In genomic region chr12:93115198-93115601, GRCh38 we compare ENCODE assay signal across 1 cellular context.
TF ChIP-seq lines count a peak whose summit lies in the region.

No MANE protein-coding gene starts in this region.

TF ChIP-seq in K562, 482 proteins besides CTCF, POLR2A, EP300 and RAD21 (continued from another document):
- TF ChIP-seq SMARCE1 (IDR thresholded peaks at IDR 0.05) (peak; percentile 70), ZNF444 (CRISPR knock-in tag; IDR thresholded peaks at IDR 0.05) (no peak), SMARCB1 (IDR thresholded peaks at IDR 0.05; ENCODE audit: insufficient read length, low read depth) (no peak), CHAMP1 (IDR thresholded peaks at IDR 0.05) (peak; percentile 70; the same call in 1 of the 2 replicates), MTA3 (IDR thresholded peaks at IDR 0.05; ENCODE audit: borderline replicate concordance) (peak; percentile 48; the same call in 1 of the 2 replicates), HLTF (IDR thresholded peaks at IDR 0.05) (peak; percentile 66; the same call in 1 of the 2 replicates), XRCC3 (IDR thresholded peaks at IDR 0.05) (no peak), NBN (IDR thresholded peaks at IDR 0.05; ENCODE audit: low read depth) (peak; percentile 48; the same call in 1 of the 2 replicates), PRPF4 (IDR thresholded peaks at IDR 0.05; ENCODE audit: insufficient read depth, low read depth, low read length, poor library complexity, severe bottlenecking) (no peak), NFIC (IDR thresholded peaks at IDR 0.05) (peak; percentile 85), NCOR1 (IDR thresholded peaks at IDR 0.05) (peak; percentile 95), NFYB (IDR thresholded peaks at IDR 0.05; ENCODE audit: extremely low read depth, insufficient read length) (no peak), ELF1 (tag; IDR thresholded peaks at IDR 0.05) (no peak), ZNF282 (CRISPR knock-in tag; IDR thresholded peaks at IDR 0.05) (no peak), DPF2 (IDR thresholded peaks at IDR 0.05) (peak; percentile 90)
- TF ChIP-seq, protein P1, sequence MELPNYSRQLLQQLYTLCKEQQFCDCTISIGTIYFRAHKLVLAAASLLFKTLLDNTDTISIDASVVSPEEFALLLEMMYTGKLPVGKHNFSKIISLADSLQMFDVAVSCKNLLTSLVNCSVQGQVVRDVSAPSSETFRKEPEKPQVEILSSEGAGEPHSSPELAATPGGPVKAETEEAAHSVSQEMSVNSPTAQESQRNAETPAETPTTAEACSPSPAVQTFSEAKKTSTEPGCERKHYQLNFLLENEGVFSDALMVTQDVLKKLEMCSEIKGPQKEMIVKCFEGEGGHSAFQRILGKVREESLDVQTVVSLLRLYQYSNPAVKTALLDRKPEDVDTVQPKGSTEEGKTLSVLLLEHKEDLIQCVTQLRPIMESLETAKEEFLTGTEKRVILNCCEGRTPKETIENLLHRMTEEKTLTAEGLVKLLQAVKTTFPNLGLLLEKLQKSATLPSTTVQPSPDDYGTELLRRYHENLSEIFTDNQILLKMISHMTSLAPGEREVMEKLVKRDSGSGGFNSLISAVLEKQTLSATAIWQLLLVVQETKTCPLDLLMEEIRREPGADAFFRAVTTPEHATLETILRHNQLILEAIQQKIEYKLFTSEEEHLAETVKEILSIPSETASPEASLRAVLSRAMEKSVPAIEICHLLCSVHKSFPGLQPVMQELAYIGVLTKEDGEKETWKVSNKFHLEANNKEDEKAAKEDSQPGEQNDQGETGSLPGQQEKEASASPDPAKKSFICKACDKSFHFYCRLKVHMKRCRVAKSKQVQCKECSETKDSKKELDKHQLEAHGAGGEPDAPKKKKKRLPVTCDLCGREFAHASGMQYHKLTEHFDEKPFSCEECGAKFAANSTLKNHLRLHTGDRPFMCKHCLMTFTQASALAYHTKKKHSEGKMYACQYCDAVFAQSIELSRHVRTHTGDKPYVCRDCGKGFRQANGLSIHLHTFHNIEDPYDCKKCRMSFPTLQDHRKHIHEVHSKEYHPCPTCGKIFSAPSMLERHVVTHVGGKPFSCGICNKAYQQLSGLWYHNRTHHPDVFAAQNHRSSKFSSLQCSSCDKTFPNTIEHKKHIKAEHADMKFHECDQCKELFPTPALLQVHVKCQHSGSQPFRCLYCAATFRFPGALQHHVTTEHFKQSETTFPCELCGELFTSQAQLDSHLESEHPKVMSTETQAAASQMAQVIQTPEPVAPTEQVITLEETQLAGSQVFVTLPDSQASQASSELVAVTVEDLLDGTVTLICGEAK (IDR thresholded peaks at IDR 0.05): no peak
- TF ChIP-seq, protein P1 (CRISPR knock-in tag; IDR thresholded peaks at IDR 0.05): no peak
- TF ChIP-seq, protein P2, sequence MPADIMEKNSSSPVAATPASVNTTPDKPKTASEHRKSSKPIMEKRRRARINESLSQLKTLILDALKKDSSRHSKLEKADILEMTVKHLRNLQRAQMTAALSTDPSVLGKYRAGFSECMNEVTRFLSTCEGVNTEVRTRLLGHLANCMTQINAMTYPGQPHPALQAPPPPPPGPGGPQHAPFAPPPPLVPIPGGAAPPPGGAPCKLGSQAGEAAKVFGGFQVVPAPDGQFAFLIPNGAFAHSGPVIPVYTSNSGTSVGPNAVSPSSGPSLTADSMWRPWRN (IDR thresholded peaks at IDR 0.05; ENCODE audit: low read depth): 0 out of 2 replicates have a peak, but pooled peaks have one; percentile 56
- TF ChIP-seq, protein P3, sequence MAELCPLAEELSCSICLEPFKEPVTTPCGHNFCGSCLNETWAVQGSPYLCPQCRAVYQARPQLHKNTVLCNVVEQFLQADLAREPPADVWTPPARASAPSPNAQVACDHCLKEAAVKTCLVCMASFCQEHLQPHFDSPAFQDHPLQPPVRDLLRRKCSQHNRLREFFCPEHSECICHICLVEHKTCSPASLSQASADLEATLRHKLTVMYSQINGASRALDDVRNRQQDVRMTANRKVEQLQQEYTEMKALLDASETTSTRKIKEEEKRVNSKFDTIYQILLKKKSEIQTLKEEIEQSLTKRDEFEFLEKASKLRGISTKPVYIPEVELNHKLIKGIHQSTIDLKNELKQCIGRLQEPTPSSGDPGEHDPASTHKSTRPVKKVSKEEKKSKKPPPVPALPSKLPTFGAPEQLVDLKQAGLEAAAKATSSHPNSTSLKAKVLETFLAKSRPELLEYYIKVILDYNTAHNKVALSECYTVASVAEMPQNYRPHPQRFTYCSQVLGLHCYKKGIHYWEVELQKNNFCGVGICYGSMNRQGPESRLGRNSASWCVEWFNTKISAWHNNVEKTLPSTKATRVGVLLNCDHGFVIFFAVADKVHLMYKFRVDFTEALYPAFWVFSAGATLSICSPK (IDR thresholded peaks at IDR 0.05; ENCODE audit: borderline replicate concordance): no peak
- TF ChIP-seq, protein P4, sequence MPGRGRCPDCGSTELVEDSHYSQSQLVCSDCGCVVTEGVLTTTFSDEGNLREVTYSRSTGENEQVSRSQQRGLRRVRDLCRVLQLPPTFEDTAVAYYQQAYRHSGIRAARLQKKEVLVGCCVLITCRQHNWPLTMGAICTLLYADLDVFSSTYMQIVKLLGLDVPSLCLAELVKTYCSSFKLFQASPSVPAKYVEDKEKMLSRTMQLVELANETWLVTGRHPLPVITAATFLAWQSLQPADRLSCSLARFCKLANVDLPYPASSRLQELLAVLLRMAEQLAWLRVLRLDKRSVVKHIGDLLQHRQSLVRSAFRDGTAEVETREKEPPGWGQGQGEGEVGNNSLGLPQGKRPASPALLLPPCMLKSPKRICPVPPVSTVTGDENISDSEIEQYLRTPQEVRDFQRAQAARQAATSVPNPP (IDR thresholded peaks at IDR 0.05; ENCODE audit: borderline replicate concordance, insufficient read depth, insufficient read length): no peak
- TF ChIP-seq, protein P5, sequence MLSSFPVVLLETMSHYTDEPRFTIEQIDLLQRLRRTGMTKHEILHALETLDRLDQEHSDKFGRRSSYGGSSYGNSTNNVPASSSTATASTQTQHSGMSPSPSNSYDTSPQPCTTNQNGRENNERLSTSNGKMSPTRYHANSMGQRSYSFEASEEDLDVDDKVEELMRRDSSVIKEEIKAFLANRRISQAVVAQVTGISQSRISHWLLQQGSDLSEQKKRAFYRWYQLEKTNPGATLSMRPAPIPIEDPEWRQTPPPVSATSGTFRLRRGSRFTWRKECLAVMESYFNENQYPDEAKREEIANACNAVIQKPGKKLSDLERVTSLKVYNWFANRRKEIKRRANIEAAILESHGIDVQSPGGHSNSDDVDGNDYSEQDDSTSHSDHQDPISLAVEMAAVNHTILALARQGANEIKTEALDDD (IDR thresholded peaks at IDR 0.05): peak; percentile 95
TF ChIP-seq in K562: peak in this region for 88.
